Comparison of ENCODE assay signal across 28 cellular contexts in genomic region chrX:80705379-80705778, GRCh38.
"Had no signal": no experiment of that assay in that cellular context is flagged by ENCODE, and none has a peak within 500 bp of the region (broad histone marks: within the 10 kb centered on the region; RNA-seq: fewer than 3 reads in every experiment).

No MANE protein-coding gene starts in this region.

- H3K4me1 Mint-ChIP-seq: natural killer cell; nephron; neural progenitor cell; stimulated activated memory B cell treated with anti-CD40 and anti-IgM and Interleukin-4, amounts not matched to agents 10 μg/mL and 1 μg/mL and 100 μg/mL, for 72 hours had no signal

- H3K9me3 Mint-ChIP-seq: natural killer cell; nephron; neural progenitor cell; stimulated activated memory B cell treated with anti-CD40 and anti-IgM and Interleukin-4, amounts not matched to agents 10 μg/mL and 1 μg/mL and 100 μg/mL, for 72 hours; stimulated activated naive CD8-positive, alpha-beta T cell treated with anti-CD3 and anti-CD28 coated beads, Interleukin-15, Interleukin-2, amounts not matched to agents 100 ng/mL and 50 ng/mL, for 24 hours had no signal

- DNase-seq: natural killer cell; occipital lobe; ovary; posterior cingulate gyrus; psoas muscle; right cardiac atrium; right lobe of liver; sigmoid colon; small intestine; stimulated activated CD4-positive, alpha-beta T cell treated with anti-CD3 and anti-CD28 coated beads, Interleukin-15, amount 100 ng/mL, for 24 hours; stimulated activated CD4-positive, alpha-beta T cell treated with anti-CD3 and anti-CD28 coated beads, Interleukin-2, amount 100 ng/mL, for 24 hours; stimulated activated CD4-positive, alpha-beta T cell treated with anti-CD3 and anti-CD28 coated beads, Interleukin-2, amount 100 ng/mL, for 48 hours; stimulated activated CD4-positive, alpha-beta T cell treated with anti-CD3 and anti-CD28 coated beads, Interleukin-4, amount 100 ng/mL, for 24 hours; stimulated activated naive CD4-positive, alpha-beta T cell treated with Interleukin-2 at 50 U/mL for 16 hours; stomach; thyroid gland; trophoblast cell; upper lobe of left lung had no signal

- FAIRE-seq: urothelium cell line had no signal

- H3K4me3 Mint-ChIP-seq: natural killer cell; nephron; neural progenitor cell; stimulated activated memory B cell treated with anti-CD40 and anti-IgM and Interleukin-4, amounts not matched to agents 10 μg/mL and 1 μg/mL and 100 μg/mL, for 72 hours; stimulated activated naive CD8-positive, alpha-beta T cell treated with anti-CD3 and anti-CD28 coated beads, Interleukin-15, Interleukin-2, amounts not matched to agents 100 ng/mL and 50 ng/mL, for 24 hours had no signal

- H3K36me3 ChIP-seq: neural progenitor cell, ovary, right lobe of liver, thoracic aorta, thyroid gland, vagina had no signal

- H3K27me3 ChIP-seq: neural progenitor cell, ovary, sigmoid colon, stomach, thyroid gland, upper lobe of left lung, vagina had no signal

- H3K36me3 Mint-ChIP-seq: natural killer cell; stimulated activated memory B cell treated with anti-CD40 and anti-IgM and Interleukin-4, amounts not matched to agents 10 μg/mL and 1 μg/mL and 100 μg/mL, for 72 hours had no signal

- H3K4me1 ChIP-seq: neural progenitor cell, parathyroid adenoma, psoas muscle, right lobe of liver, sigmoid colon, stomach, thyroid gland, tibial nerve, upper lobe of left lung, vagina had no signal

- H3K9ac ChIP-seq: neural progenitor cell, parathyroid adenoma had no signal

- H3K27ac Mint-ChIP-seq: natural killer cell; nephron; neural progenitor cell; progenitor cell of endocrine pancreas; stimulated activated memory B cell treated with anti-CD40 and anti-IgM and Interleukin-4, amounts not matched to agents 10 μg/mL and 1 μg/mL and 100 μg/mL, for 72 hours; stimulated activated naive CD8-positive, alpha-beta T cell treated with anti-CD3 and anti-CD28 coated beads, Interleukin-15, Interleukin-2, amounts not matched to agents 100 ng/mL and 50 ng/mL, for 24 hours had no signal

- H3K27ac ChIP-seq: neural progenitor cell, ovary, parathyroid adenoma, psoas muscle, right lobe of liver, sigmoid colon, stomach, thoracic aorta, thyroid gland, tibial nerve, upper lobe of left lung, vagina had no signal

- H3K4me3 ChIP-seq: neural progenitor cell, ovary, psoas muscle, right lobe of liver, sigmoid colon, stomach, thoracic aorta, thyroid gland, tibial nerve, upper lobe of left lung, vagina had no signal

- H3K27me3 Mint-ChIP-seq: progenitor cell of endocrine pancreas; stimulated activated memory B cell treated with anti-CD40 and anti-IgM and Interleukin-4, amounts not matched to agents 10 μg/mL and 1 μg/mL and 100 μg/mL, for 72 hours; stimulated activated naive CD8-positive, alpha-beta T cell treated with anti-CD3 and anti-CD28 coated beads, Interleukin-15, Interleukin-2, amounts not matched to agents 100 ng/mL and 50 ng/mL, for 24 hours had no signal

- H3K9me3 ChIP-seq: ovary, psoas muscle, right lobe of liver, sigmoid colon, stomach, thoracic aorta, thyroid gland, tibial nerve, upper lobe of left lung, vagina had no signal

- ATAC-seq: natural killer cell; psoas muscle; right cardiac atrium; right lobe of liver; stimulated activated memory B cell treated with anti-CD40 and anti-IgM and Interleukin-4, amounts not matched to agents 10 μg/mL and 1 μg/mL and 100 μg/mL, for 72 hours had no signal
